In the genomic region with DNA sequence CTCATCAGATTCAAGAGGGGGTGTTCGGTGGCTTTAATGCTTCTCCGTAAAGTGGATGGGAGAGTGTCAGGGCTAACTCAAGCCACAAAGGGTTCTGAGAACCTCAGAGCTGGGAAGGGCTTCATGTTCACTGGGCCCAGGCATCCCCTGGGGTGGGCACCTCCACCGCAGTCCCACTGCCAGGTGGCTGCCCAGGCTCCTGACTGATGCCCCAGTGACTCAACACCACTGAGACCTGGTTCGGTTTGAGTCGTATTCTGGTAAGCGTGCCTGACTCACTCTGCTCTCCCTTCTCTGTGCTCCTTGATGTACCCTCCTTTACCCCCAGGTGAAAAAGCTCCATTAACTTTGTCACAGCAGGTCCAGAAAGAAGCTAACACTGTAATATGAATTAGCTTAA, we compare ENCODE assay signal across 8 cellular contexts.
A peak's percentile ranks its signal among the peaks of the same experiment; 100 is the strongest.
DNase-seq lines count a peak whose midpoint lies in the region; ATAC-seq and TF ChIP-seq lines count a peak whose summit lies in the region.
"Had no signal": no experiment of that assay in that cellular context is flagged by ENCODE, and none has a peak within 500 bp of the region (broad histone marks: within the 10 kb centered on the region; RNA-seq: fewer than 3 reads in every experiment).

No MANE protein-coding gene starts in this region.

- no peaks in the 10 kb centered on the region for H3K36me3 ChIP-seq in A673 (ENCODE audit: insufficient read depth, low read length, poor library complexity, severe bottlenecking)

- TF ChIP-seq CTCF in A673 (conservative IDR thresholded peaks at IDR 0.05; ENCODE audit: low read depth, low read length) = no peak

- peak overlapping the region; percentile 76 for H3K4me3 Mint-ChIP-seq in T-helper 17 cell

- DNase-seq in T-helper 17 cell (peak in 1 of 3 donors; percentile 20), activated T-cell treated with anti-CD3 and anti-CD28 coated beads for 48 hours (ENCODE audit: low read depth) (peak; percentile 73), kidney tubule cell (ENCODE audit: low spot score) (peak; percentile 66), left colon (no peak), Kasumi-1 (lab: John Stamatoyannopoulos, UW) (no peak), A673 (ENCODE audit: low spot score) (no peak)
- DNase-seq in stimulated activated CD8-positive, alpha-beta memory T cell treated with anti-CD3 and anti-CD28 coated beads, Interleukin-7, amount 100 ng/mL, for 4 hours (ENCODE audit: low read depth in 2 of 2) = peak; percentile 55 to 64

- H3K27ac Mint-ChIP-seq in T-helper 17 cell = peak overlapping the region; percentile 22
- H3K27ac Mint-ChIP-seq: memory B cell had no signal

- H3K4me1 ChIP-seq in A673 (ENCODE audit: insufficient read depth, low read length, poor library complexity, severe bottlenecking) = no peaks in the 10 kb centered on the region

- H3K9me3 ChIP-seq in T-helper 17 cell (ENCODE audit: control insufficient read depth, low read length, poor library complexity, severe bottlenecking) (no peaks in the 10 kb centered on the region), A673 (ENCODE audit: low read depth, low read length, poor library complexity, severe bottlenecking) (peaks cover 10% of the 10 kb centered on the region)

- H3K4me3 ChIP-seq in A673 (ENCODE audit: low read depth, low read length, poor library complexity, severe bottlenecking) = no peak overlapping the region

- CTCF ChIA-PET in A673 (lab: Charles Lee) = no interaction called here

- POLR2A ChIA-PET in A673 (lab: Charles Lee; ENCODE audit: low non-redundant PET) = no interaction called here

- no peak overlapping the region for H3K27ac ChIP-seq in A673 (ENCODE audit: low read depth, low read length, poor library complexity, severe bottlenecking)

- intact Hi-C loops in left colon (cut with DNase I, micrococcal nuclease) = no loop called here
- intact Hi-C loops in A673 (cut with micrococcal nuclease; ENCODE audit: unreplicated experiment) = no loop called here

- peaks cover 5% of the 10 kb centered on the region for H3K36me3 Mint-ChIP-seq in T-helper 17 cell (ENCODE audit: low read depth)

- H3K4me1 Mint-ChIP-seq in T-helper 17 cell = peaks cover 75% of the 10 kb centered on the region

- ATAC-seq in T-helper 17 cell (no peak), left colon (no peak)

- no peaks in the 10 kb centered on the region for H3K27me3 ChIP-seq in A673 (replicated peaks; ENCODE audit: insufficient read depth, low read depth, low read length, poor library complexity)

- no peaks in the 10 kb centered on the region for H3K27me3 Mint-ChIP-seq in T-helper 17 cell
- H3K27me3 Mint-ChIP-seq: memory B cell had no signal

- BruUV-seq in A673 (replicated peaks; lab: Mats Ljungman, UMichigan) = no TSS peak

Comparison
In these comparisons a context has a peak if more than half of its experiments do, and no peak if none do; other contexts are left out.
1. DNase-seq: peak in activated T-cell treated with anti-CD3 and anti-CD28 coated beads for 48 hours (single experiment), kidney tubule cell (single experiment) and stimulated activated CD8-positive, alpha-beta memory T cell treated with anti-CD3 and anti-CD28 coated beads, Interleukin-7, amount 100 ng/mL, for 4 hours (2 of 2); none in left colon (0 of 2), Kasumi-1 (0 of 2) and A673 (single experiment).